19 cellular contexts compared by ENCODE assay signal in the genomic region with DNA sequence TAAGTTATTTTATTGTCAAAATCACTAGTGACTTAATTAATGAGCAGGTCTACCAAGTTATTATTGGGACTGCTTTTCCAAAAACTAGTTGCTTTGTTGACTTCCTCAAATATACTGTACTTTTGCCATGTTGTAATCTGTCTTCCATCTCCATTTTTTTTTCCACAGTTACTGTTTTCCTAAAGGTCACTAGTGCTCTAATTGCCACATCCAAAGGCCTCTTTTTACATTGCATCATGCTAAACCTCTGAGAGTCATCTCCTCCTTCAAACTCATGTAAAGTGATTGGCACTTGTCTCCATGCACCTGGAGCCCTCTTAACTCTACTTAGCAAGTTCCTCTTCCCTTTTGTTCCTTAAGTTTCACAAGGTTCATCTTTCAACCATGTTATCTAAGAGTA. TPM values are rescaled to one million over a fixed set of nuclear protein-coding genes. Genes with fewer than 3 reads are reported as not detected.
DNase-seq lines count a peak whose midpoint lies in the region; ATAC-seq, FAIRE-seq and TF ChIP-seq lines count a peak whose summit lies in the region.
"Had no signal": no experiment of that assay in that cellular context is flagged by ENCODE, and none has a peak within 500 bp of the region (broad histone marks: within the 10 kb centered on the region; RNA-seq: fewer than 3 reads in every experiment).

No MANE protein-coding gene starts in this region.

- H3K9ac ChIP-seq in Karpas-422 (ENCODE audit: low read length): no peak overlapping the region
- no peak overlapping the region for H3K9ac ChIP-seq in keratinocyte (ENCODE audit: control insufficient read depth, extremely low read depth, insufficient read depth, low read length)
- H3K9ac ChIP-seq: neural progenitor cell had no signal

- no peak overlapping the region for H3K27ac Mint-ChIP-seq in nephron progenitor cell
- H3K27ac Mint-ChIP-seq: neural progenitor cell; T-helper 2 cell treated with Interferon-gamma antibody and Interleukin-4, amounts not matched to agents 5 μg/mL and 100 μg/mL, for 36 hours had no signal

- H3K79me2 ChIP-seq in Karpas-422 (ENCODE audit: low read length) (no peaks in the 10 kb centered on the region), keratinocyte (ENCODE audit: control insufficient read depth, insufficient read depth, low read length) (no peaks in the 10 kb centered on the region)

- H3K36me3 Mint-ChIP-seq in nephron progenitor cell (ENCODE audit: low read depth): no peaks in the 10 kb centered on the region
- H3K36me3 Mint-ChIP-seq: neural progenitor cell had no signal

- FAIRE-seq in keratinocyte (lab: Jason Lieb, UNC): peak; percentile 72
- FAIRE-seq: islet of Langerhans had no signal

- no peak overlapping the region for H3K4me3 Mint-ChIP-seq in nephron progenitor cell
- H3K4me3 Mint-ChIP-seq: central memory CD8-positive, alpha-beta T cell; neural progenitor cell; T-helper 2 cell treated with Interferon-gamma antibody and Interleukin-4, amounts not matched to agents 5 μg/mL and 100 μg/mL, for 36 hours had no signal

- no peaks in the 10 kb centered on the region for H3K9me1 ChIP-seq in keratinocyte (ENCODE audit: control insufficient read depth, extremely low read depth, insufficient read depth, low read length)

- H3K9me3 Mint-ChIP-seq in nephron progenitor cell: peaks cover 4% of the 10 kb centered on the region
- H3K9me3 Mint-ChIP-seq: central memory CD8-positive, alpha-beta T cell; neural progenitor cell had no signal

- peak; percentile 86 to 87 for DNase-seq in AML-193 (lab: John Stamatoyannopoulos, UW)
- DNase-seq in Karpas-422: peak; percentile 69
- DNase-seq in SIG-M5 treated with dmso at 0.1 percent for 504 hours (lab: John Stamatoyannopoulos, UW; ENCODE audit: unreplicated experiment): peak; percentile 98
- no peak for DNase-seq in keratinocyte (ENCODE audit: low read depth, low spot score)
- DNase-seq in nephron progenitor cell: no peak
- no peak for DNase-seq in Right ventricle myocardium superior
- no peak for DNase-seq in AG08396 (ENCODE audit: low spot score)
- DNase-seq: activated effector memory CD4-positive, alpha-beta T cell treated with Interleukin-2 at 50 U/mL for 16 hours; Caco-2; effector memory CD4-positive, alpha-beta T cell; heart right ventricle; NCI-H1092; NCI-H2107; SHP77 had no signal

- H3K9me2 ChIP-seq in Karpas-422 (replicated peaks; ENCODE audit: insufficient read depth, low read length): no peaks in the 10 kb centered on the region

- H3K4me3 ChIP-seq in Karpas-422 (ENCODE audit: low read length) (no peak overlapping the region), keratinocyte (ENCODE audit: control insufficient read depth in 2 of 3, extremely low read depth in 1 of 3, insufficient read depth in 2 of 3, low read depth in 1 of 3, low read length in 3 of 3) (no peak overlapping the region)
- H3K4me3 ChIP-seq: heart right ventricle, neural progenitor cell had no signal

- H4K20me1 ChIP-seq in Karpas-422 (ENCODE audit: insufficient read depth, low read depth, low read length) (no peaks in the 10 kb centered on the region), keratinocyte (ENCODE audit: control insufficient read depth, extremely low read depth, insufficient read depth, low read length) (no peaks in the 10 kb centered on the region)

- no peak overlapping the region for H3K27ac ChIP-seq in Karpas-422 (ENCODE audit: low read length)
- no peak overlapping the region for H3K27ac ChIP-seq in keratinocyte (ENCODE audit: control insufficient read depth, insufficient read depth, low read length)
- H3K27ac ChIP-seq: neural progenitor cell had no signal

- no peaks in the 10 kb centered on the region for H3K9me3 ChIP-seq in Karpas-422 (ENCODE audit: low read length)
- H3K9me3 ChIP-seq in keratinocyte (ENCODE audit: control insufficient read depth, low read depth, low read length): no peaks in the 10 kb centered on the region
- H3K9me3 ChIP-seq: Caco-2 had no signal

- no peak overlapping the region for H2AFZ ChIP-seq in Karpas-422 (ENCODE audit: low read length)
- no peak overlapping the region for H2AFZ ChIP-seq in keratinocyte (ENCODE audit: control insufficient read depth, low read length)
- H2AFZ ChIP-seq: neural progenitor cell had no signal

- TF ChIP-seq CTCF in keratinocyte (optimal IDR thresholded peaks at IDR 0.05 in 1 of 3, IDR thresholded peaks at IDR 0.05 in 1 of 3, conservative IDR thresholded peaks at IDR 0.05 in 1 of 3; ENCODE audit: extremely low read depth in 1 of 3, insufficient read depth in 2 of 3, low read length in 3 of 3) (no peak), nephron progenitor cell (IDR thresholded peaks at IDR 0.05) (no peak)

- H3K27me3 ChIP-seq in Karpas-422 (ENCODE audit: low read length): no peaks in the 10 kb centered on the region
- no peaks in the 10 kb centered on the region for H3K27me3 ChIP-seq in keratinocyte (ENCODE audit: control insufficient read depth, extremely low read depth, insufficient read depth, low read length)

- ATAC-seq in HG02763 (IDR thresholded peaks at IDR 0.05; ENCODE audit: unreplicated experiment) (no peak), Right ventricle myocardium superior (ENCODE audit: poor library complexity) (no peak)
- ATAC-seq: heart right ventricle had no signal

- H3K4me1 ChIP-seq in Karpas-422 (ENCODE audit: low read length) (peaks cover 27% of the 10 kb centered on the region), keratinocyte (ENCODE audit: control insufficient read depth, extremely low read depth, insufficient read depth, low read length) (peaks cover 18% of the 10 kb centered on the region)
- H3K4me1 ChIP-seq: Caco-2, neural progenitor cell had no signal

- no peaks in the 10 kb centered on the region for H3K36me3 ChIP-seq in Karpas-422 (ENCODE audit: insufficient read depth, low read length)
- no peaks in the 10 kb centered on the region for H3K36me3 ChIP-seq in keratinocyte (ENCODE audit: control insufficient read depth in 2 of 2, extremely low read depth in 1 of 2, insufficient read depth in 2 of 2, low read length in 2 of 2)
- H3K36me3 ChIP-seq: heart right ventricle, neural progenitor cell had no signal

- H3K4me1 Mint-ChIP-seq in nephron progenitor cell: peaks cover 5% of the 10 kb centered on the region

- intact Hi-C loops in Right ventricle myocardium superior (cut with DNase I): no loop called here

- H3K4me2 ChIP-seq in Karpas-422 (ENCODE audit: low read depth, low read length, poor library complexity, severe bottlenecking): peak overlapping the region; percentile 21
- no peak overlapping the region for H3K4me2 ChIP-seq in keratinocyte (ENCODE audit: control insufficient read depth, extremely low read depth, insufficient read depth, low read depth, low read length)
- H3K4me2 ChIP-seq: neural progenitor cell had no signal

- peaks cover 30% of the 10 kb centered on the region for H3K27me3 Mint-ChIP-seq in nephron progenitor cell (ENCODE audit: low read depth, poor library complexity)
- H3K27me3 Mint-ChIP-seq: central memory CD8-positive, alpha-beta T cell had no signal

- dilution Hi-C loops in keratinocyte (cut with MboI; ENCODE audit: extremely low pct_ligation_motif_present, low sequenced_read_pairs): no loop called here

RNA-seq across cellular contexts. Expression of a gene that starts 11.8 kb away (rescaled TPM):
- 43.4 and 52.8 TPM in 2 replicates for total RNA-seq in Karpas-422 (2014; rRNA removed; shearing (Covaris generic); ENCODE audit: low replicate concordance)
- polyA plus RNA-seq in keratinocyte: 24.1 to 49.1 TPM (median 31.8 TPM) in 3 replicates
- polyA plus RNA-seq in keratinocyte (2011; ENCODE audit: low read depth): 38.1 TPM
- polyA plus RNA-seq in keratinocyte (2011; cell fraction: cytosol; rRNA removed): 21.5 and 27.2 TPM in 2 replicates
- 42.2 and 47.9 TPM in 2 replicates for polyA plus RNA-seq in keratinocyte (2011; cell fraction: nucleus; rRNA removed)
- polyA plus RNA-seq in keratinocyte (2012; ENCODE audit: low replicate concordance): 25.9 and 53.6 TPM in 2 replicates
- 3.7 to 11.4 TPM (median 10.4 TPM) in 3 replicates for polyA minus RNA-seq in keratinocyte
- 23.8 TPM for polyA minus RNA-seq in keratinocyte (2011; cell fraction: cytosol; rRNA and poly(A)+ RNA removed)
- 23.4 and 28.2 TPM in 2 replicates for polyA minus RNA-seq in keratinocyte (2011; cell fraction: nucleus; rRNA and poly(A)+ RNA removed)
- total RNA-seq in Right ventricle myocardium superior: not detected

Comparison
In these comparisons a context has a peak if more than half of its experiments do, and no peak if none do; other contexts are left out.
1. DNase-seq: peak in AML-193 (2 of 2), Karpas-422 (single experiment) and SIG-M5 treated with dmso at 0.1 percent for 504 hours (single experiment); none in keratinocyte (single experiment), nephron progenitor cell (single experiment), Right ventricle myocardium superior (single experiment) and AG08396 (single experiment).
2. RNA of a gene that starts 11.8 kb away (total RNA-seq): 43.4 to 52.8 TPM in Karpas-422; not detected in Right ventricle myocardium superior (single experiment); every median in the first group is over 10 times any median in the second.